1 cellular context compared by ENCODE assay signal in the genomic region with DNA sequence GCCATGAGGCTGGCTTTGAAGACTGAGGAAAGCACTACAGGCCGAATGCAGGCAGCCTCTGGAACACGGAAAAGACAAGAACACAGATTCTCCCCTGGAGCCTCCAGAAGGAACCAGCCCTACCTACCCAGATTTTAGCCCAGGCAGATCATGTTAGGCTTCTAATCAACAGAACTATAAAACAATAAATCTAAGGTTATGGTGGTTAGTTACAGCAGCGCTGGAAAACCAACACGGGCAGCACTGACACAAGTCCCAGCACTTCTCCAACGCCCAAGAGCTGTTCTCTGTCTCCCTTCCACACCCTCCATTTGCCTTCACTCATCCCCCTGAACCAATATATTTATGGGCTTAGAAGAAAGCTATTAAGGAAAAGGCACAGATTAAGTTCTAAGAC.
TF ChIP-seq lines count a peak whose summit lies in the region.

No MANE protein-coding gene starts in this region.

TF ChIP-seq in K562, 482 proteins besides CTCF, POLR2A, EP300 and RAD21:
- TF ChIP-seq GATA2 (CRISPR knock-in tag; IDR thresholded peaks at IDR 0.05) (no peak), RBFOX2 (IDR thresholded peaks at IDR 0.05; ENCODE audit: low read depth, low read length) (0 out of 2 replicates have a peak, but pooled peaks have one; percentile 26)
- TF ChIP-seq, protein P1, sequence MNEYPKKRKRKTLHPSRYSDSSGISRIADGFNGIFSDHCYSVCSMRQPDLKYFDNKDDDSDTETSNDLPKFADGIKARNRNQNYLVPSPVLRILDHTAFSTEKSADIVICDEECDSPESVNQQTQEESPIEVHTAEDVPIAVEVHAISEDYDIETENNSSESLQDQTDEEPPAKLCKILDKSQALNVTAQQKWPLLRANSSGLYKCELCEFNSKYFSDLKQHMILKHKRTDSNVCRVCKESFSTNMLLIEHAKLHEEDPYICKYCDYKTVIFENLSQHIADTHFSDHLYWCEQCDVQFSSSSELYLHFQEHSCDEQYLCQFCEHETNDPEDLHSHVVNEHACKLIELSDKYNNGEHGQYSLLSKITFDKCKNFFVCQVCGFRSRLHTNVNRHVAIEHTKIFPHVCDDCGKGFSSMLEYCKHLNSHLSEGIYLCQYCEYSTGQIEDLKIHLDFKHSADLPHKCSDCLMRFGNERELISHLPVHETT (CRISPR knock-in tag; conservative IDR thresholded peaks at IDR 0.05 in 1 of 2, IDR thresholded peaks at IDR 0.05 in 1 of 2) = no peak
